In genomic region chr18:59874166-59874565, GRCh38 we compare ENCODE assay signal across 13 cellular contexts. TPM values are rescaled to one million over a fixed set of nuclear protein-coding genes. Genes with fewer than 3 reads are reported as not detected.
DNase-seq lines count a peak whose midpoint lies in the region; ATAC-seq and TF ChIP-seq lines count a peak whose summit lies in the region.
"Had no signal": no experiment of that assay in that cellular context is flagged by ENCODE, and none has a peak within 500 bp of the region (broad histone marks: within the 10 kb centered on the region; RNA-seq: fewer than 3 reads in every experiment).

No MANE protein-coding gene starts in this region.

- H3K4me3 ChIP-seq in fibroblast of lung (replicated peaks in 1 of 4; ENCODE audit: control extremely low read depth in 1 of 4, insufficient read depth in 1 of 4, low read depth in 3 of 4, low read length in 4 of 4): peak overlapping the region in 1 of 4 experiments; percentile 3
- H3K4me3 ChIP-seq: adrenal gland, prostate gland had no signal

- DNase-seq in DMS53 (lab: John Stamatoyannopoulos, UW) (peak; percentile 27), DMS53 treated with DMSO at 0.1 percent for 48 hours (lab: John Stamatoyannopoulos, UW; ENCODE audit: unreplicated experiment) (no peak), RWPE1 (ENCODE audit: low spot score) (peak; percentile 30), fibroblast of lung (ENCODE audit: low read depth in 2 of 2) (peak; percentile 92 to 94), NCI-H2081 (lab: John Stamatoyannopoulos, UW) (no peak), NCI-H69 (lab: John Stamatoyannopoulos, UW) (no peak), NCI-H1436 treated with DMSO at 0.1 percent for 48 hours (lab: John Stamatoyannopoulos, UW) (no peak)
- DNase-seq in activated CD4-positive, alpha-beta T cell treated with anti-CD3 and anti-CD28 coated beads for 36 hours: no peak
- DNase-seq: activated CD8-positive, alpha-beta memory T cell treated with anti-CD3 and anti-CD28 coated beads for 24 hours; adrenal gland; NCI-H510A had no signal

- no peak overlapping the region for H3K9ac ChIP-seq in fibroblast of lung (ENCODE audit: insufficient read depth, low read length)

- H3K27ac ChIP-seq in RWPE1 (no peak overlapping the region), fibroblast of lung (ENCODE audit: insufficient read depth, low read length) (peak overlapping the region; percentile 29)
- H3K27ac ChIP-seq: 22Rv1, adrenal gland, prostate gland had no signal

- no peaks in the 10 kb centered on the region for H4K20me1 ChIP-seq in fibroblast of lung (ENCODE audit: control insufficient read depth, extremely low read depth, insufficient read depth, low read length)

- no peak overlapping the region for H2AFZ ChIP-seq in fibroblast of lung (ENCODE audit: low read length)

- no peaks in the 10 kb centered on the region for H3K36me3 Mint-ChIP-seq in activated CD4-positive, alpha-beta T cell treated with anti-CD3 and anti-CD28 coated beads for 36 hours (ENCODE audit: low read depth)

- no peaks in the 10 kb centered on the region for H3K27me3 Mint-ChIP-seq in activated CD4-positive, alpha-beta T cell treated with anti-CD3 and anti-CD28 coated beads for 36 hours

- no peaks in the 10 kb centered on the region for H3K27me3 ChIP-seq in fibroblast of lung (ENCODE audit: control insufficient read depth, insufficient read depth, low read length)

- no peaks in the 10 kb centered on the region for H3K36me3 ChIP-seq in fibroblast of lung (ENCODE audit: control insufficient read depth, insufficient read depth, low read length)
- H3K36me3 ChIP-seq: adrenal gland, prostate gland had no signal

- no peaks in the 10 kb centered on the region for H3K9me3 ChIP-seq in fibroblast of lung (ENCODE audit: control insufficient read depth, insufficient read depth, low read depth, low read length)
- H3K9me3 ChIP-seq: adrenal gland, prostate gland had no signal

- H3K4me1 ChIP-seq in fibroblast of lung (ENCODE audit: control insufficient read depth, extremely low read depth, insufficient read depth, low read length): peaks cover 2% of the 10 kb centered on the region
- H3K4me1 ChIP-seq: adrenal gland, prostate gland had no signal

- H3K27ac Mint-ChIP-seq in activated CD4-positive, alpha-beta T cell treated with anti-CD3 and anti-CD28 coated beads for 36 hours: no peak overlapping the region

- H3K79me2 ChIP-seq in fibroblast of lung (ENCODE audit: control insufficient read depth, insufficient read depth, low read length): no peaks in the 10 kb centered on the region

- intact Hi-C loops in activated CD4-positive, alpha-beta T cell treated with anti-CD3 and anti-CD28 coated beads for 36 hours (cut with DNase I, micrococcal nuclease): no loop called here

- H3K4me1 Mint-ChIP-seq in activated CD4-positive, alpha-beta T cell treated with anti-CD3 and anti-CD28 coated beads for 36 hours: peaks cover 14% of the 10 kb centered on the region

- TF ChIP-seq CTCF in RWPE1 (conservative IDR thresholded peaks at IDR 0.05; ENCODE audit: low read depth) (no peak), fibroblast of lung (conservative IDR thresholded peaks at IDR 0.05 in 1 of 2, IDR thresholded peaks at IDR 0.05 in 1 of 2; ENCODE audit: low read depth in 1 of 2, low read length in 2 of 2) (no peak)

- POLR2A ChIA-PET in RWPE1 (lab: Yijun Ruan, JAX; ENCODE audit: low non-redundant PET): no interaction called here
- POLR2A ChIA-PET in activated CD4-positive, alpha-beta T cell treated with anti-CD3 and anti-CD28 coated beads for 36 hours (lab: Charles Lee): no interaction called here

- no peak overlapping the region for H3K4me3 Mint-ChIP-seq in activated CD4-positive, alpha-beta T cell treated with anti-CD3 and anti-CD28 coated beads for 36 hours

- peak overlapping the region; percentile 42 for H3K4me2 ChIP-seq in fibroblast of lung (ENCODE audit: extremely low read depth, insufficient read depth, low read length)

- ATAC-seq in activated CD4-positive, alpha-beta T cell treated with anti-CD3 and anti-CD28 coated beads for 36 hours: no peak

- peaks cover 1% of the 10 kb centered on the region for H3K9me3 Mint-ChIP-seq in activated CD4-positive, alpha-beta T cell treated with anti-CD3 and anti-CD28 coated beads for 36 hours (ENCODE audit: low read depth)

- CTCF ChIA-PET in RWPE1 (lab: Yijun Ruan, JAX): interaction anchor here (0.6 kb wide), 1 partner anchor 20 kb away, joined by 3 read pairs; no protein-coding TSS in a partner anchor
- CTCF ChIA-PET in activated CD4-positive, alpha-beta T cell treated with anti-CD3 and anti-CD28 coated beads for 36 hours (lab: Charles Lee): interaction anchor here (0.7 kb wide), 1 partner anchor 48 kb away, joined by 3 read pairs; no protein-coding TSS in a partner anchor

RNA-seq across cellular contexts. Expression of gene PMAIP1, which starts 25.6 kb away (rescaled TPM):
- total RNA-seq in fibroblast of lung: 29.8 and 34.7 TPM in 2 replicates
- polyA plus RNA-seq in fibroblast of lung: 8.5 and 15.9 TPM in 2 replicates
- polyA plus RNA-seq in fibroblast of lung (2012): 6.9 and 14.8 TPM in 2 replicates
- polyA minus RNA-seq in fibroblast of lung (ENCODE audit: low replicate concordance): 0.16 and 1.5 TPM in 2 replicates
- 10 to 100 TPM; 58.7 to 97.2 TPM for total RNA-seq in activated CD4-positive, alpha-beta T cell treated with anti-CD3 and anti-CD28 coated beads for 36 hours

Comparison
In these comparisons a context has a peak if more than half of its experiments do, and no peak if none do; other contexts are left out.
1. DNase-seq: peak in DMS53 (single experiment), RWPE1 (single experiment) and fibroblast of lung (2 of 2); none in DMS53 treated with DMSO at 0.1 percent for 48 hours (single experiment), NCI-H2081 (0 of 2), NCI-H69 (single experiment), activated CD4-positive, alpha-beta T cell treated with anti-CD3 and anti-CD28 coated beads for 36 hours (single experiment) and NCI-H1436 treated with DMSO at 0.1 percent for 48 hours (single experiment).